Comparison of ENCODE assay signal across 34 cellular contexts in genomic region chr11:120590472-120590871, GRCh38.
A peak's percentile ranks its signal among the peaks of the same experiment; 100 is the strongest.
DNase-seq lines count a peak whose midpoint lies in the region; ATAC-seq, FAIRE-seq and TF ChIP-seq lines count a peak whose summit lies in the region.
"Had no signal": no experiment of that assay in that cellular context is flagged by ENCODE, and none has a peak within 500 bp of the region (broad histone marks: within the 10 kb centered on the region; RNA-seq: fewer than 3 reads in every experiment).

No MANE protein-coding gene starts in this region.

- H3K4me3 Mint-ChIP-seq in GM23338 = no peak overlapping the region
- no peak overlapping the region for H3K4me3 Mint-ChIP-seq in activated T-helper 17 cell treated with anti-CD3 and anti-CD28 coated beads, Interleukin-2, amount 50 U/mL, for 72 hours
- H3K4me3 Mint-ChIP-seq: CD4-positive, alpha-beta memory T cell; endodermal cell; natural killer cell had no signal

- H3K27me3 Mint-ChIP-seq in GM23338 (ENCODE audit: insufficient read depth, low read depth, poor library complexity) = peaks cover 6% of the 10 kb centered on the region
- peaks cover 39% of the 10 kb centered on the region for H3K27me3 Mint-ChIP-seq in activated T-helper 17 cell treated with anti-CD3 and anti-CD28 coated beads, Interleukin-2, amount 50 U/mL, for 72 hours

- CTCF ChIA-PET in A549 (lab: Yijun Ruan, JAX) = no interaction called here

- H3K9me3 Mint-ChIP-seq in GM23338 = no peaks in the 10 kb centered on the region
- H3K9me3 Mint-ChIP-seq in activated T-helper 17 cell treated with anti-CD3 and anti-CD28 coated beads, Interleukin-2, amount 50 U/mL, for 72 hours = no peaks in the 10 kb centered on the region
- H3K9me3 Mint-ChIP-seq: endodermal cell, natural killer cell had no signal

- no peak overlapping the region for H3K4me2 ChIP-seq in A549
- H3K4me2 ChIP-seq in GM23338 = no peak overlapping the region
- no peak overlapping the region for H3K4me2 ChIP-seq in fibroblast of lung (ENCODE audit: extremely low read depth, insufficient read depth, low read length)

- H3K27ac ChIP-seq in A549 (no peak overlapping the region), GM23338 (ENCODE audit: low read depth) (no peak overlapping the region), fibroblast of lung (ENCODE audit: insufficient read depth, low read length) (no peak overlapping the region)
- H3K27ac ChIP-seq: ascending aorta, heart right ventricle, psoas muscle, SJSA1, tibial artery, vagina had no signal

- H3K4me1 ChIP-seq in A549 = no peaks in the 10 kb centered on the region
- H3K4me1 ChIP-seq in GM23338 (ENCODE audit: insufficient read depth) = peaks cover 18% of the 10 kb centered on the region
- no peaks in the 10 kb centered on the region for H3K4me1 ChIP-seq in fibroblast of lung (ENCODE audit: control insufficient read depth, extremely low read depth, insufficient read depth, low read length)
- H3K4me1 ChIP-seq: ascending aorta, heart right ventricle, psoas muscle, SJSA1, tibial artery, vagina had no signal

- TF ChIP-seq EP300 in A549 (IDR thresholded peaks at IDR 0.05) = no peak

- H3K79me2 ChIP-seq in GM23338 (replicated peaks; ENCODE audit: insufficient read depth) (no peaks in the 10 kb centered on the region), fibroblast of lung (ENCODE audit: control insufficient read depth, insufficient read depth, low read length) (no peaks in the 10 kb centered on the region)

- no peak for ATAC-seq in A549
- ATAC-seq in GM23338 = no peak
- ATAC-seq in GM21619 (IDR thresholded peaks at IDR 0.05; ENCODE audit: unreplicated experiment) = no peak
- no peak for ATAC-seq in activated T-helper 17 cell treated with anti-CD3 and anti-CD28 coated beads, Interleukin-2, amount 50 U/mL, for 72 hours (replicated peaks)
- ATAC-seq in GM21515 (IDR thresholded peaks at IDR 0.05; ENCODE audit: unreplicated experiment) = no peak
- ATAC-seq in GM21737 (IDR thresholded peaks at IDR 0.05; ENCODE audit: unreplicated experiment) = no peak
- ATAC-seq: natural killer cell, psoas muscle, sciatic nerve had no signal

- DNase-seq in A549 (ENCODE audit: low read depth in 1 of 2, low spot score in 1 of 2) (no peak), GM23338 (ENCODE audit: low spot score) (no peak), RPMI7951 (ENCODE audit: low read depth) (peak; percentile 47), fibroblast of lung (ENCODE audit: low read depth in 2 of 2) (peak; percentile 31 to 65)
- DNase-seq: activated CD4-positive, alpha-beta T cell treated with anti-CD3 and anti-CD28 coated beads, Interleukin-2, amount 50 U/mL, for 1 hour; activated T-cell treated with anti-CD3 and anti-CD28 coated beads, Interleukin-2, amount 50 U/mL, for 48 hours; AML-193; CD4-positive, alpha-beta memory T cell; central memory CD4-positive, alpha-beta T cell; dermis blood vessel endothelial cell; heart right ventricle; MM.1S; natural killer cell; NCI-H1105 treated with DMSO at 0.1 percent for 48 hours; NCI-H1930; NCI-H226; NCI-H748 treated with DMSO at 0.1 percent for 48 hours; occipital lobe; stimulated activated CD4-positive, alpha-beta T cell treated with anti-CD3 and anti-CD28 coated beads, Interleukin-4, amount 100 ng/mL, for 24 hours; tibial artery had no signal

- no peak overlapping the region for H2AFZ ChIP-seq in GM23338
- H2AFZ ChIP-seq in fibroblast of lung (ENCODE audit: low read length) = no peak overlapping the region

- no peaks in the 10 kb centered on the region for H3K9me2 ChIP-seq in GM23338 (ENCODE audit: insufficient read depth)

- no peak for TF ChIP-seq RAD21 in A549 (conservative IDR thresholded peaks at IDR 0.05 in 1 of 2, IDR thresholded peaks at IDR 0.05 in 1 of 2)

- H3K36me3 ChIP-seq in GM23338 (ENCODE audit: insufficient read depth) (no peaks in the 10 kb centered on the region), fibroblast of lung (ENCODE audit: control insufficient read depth, insufficient read depth, low read length) (no peaks in the 10 kb centered on the region)
- H3K36me3 ChIP-seq: ascending aorta, heart right ventricle, SJSA1, tibial artery, vagina had no signal

- H3K9me3 ChIP-seq in A549 (no peaks in the 10 kb centered on the region), fibroblast of lung (ENCODE audit: control insufficient read depth, insufficient read depth, low read depth, low read length) (no peaks in the 10 kb centered on the region)
- H3K9me3 ChIP-seq: ascending aorta, heart right ventricle, psoas muscle, SJSA1, tibial artery, vagina had no signal

- H3K27ac Mint-ChIP-seq in GM23338 = peak overlapping the region; percentile 57
- H3K27ac Mint-ChIP-seq in activated T-helper 17 cell treated with anti-CD3 and anti-CD28 coated beads, Interleukin-2, amount 50 U/mL, for 72 hours = no peak overlapping the region
- H3K27ac Mint-ChIP-seq: CD4-positive, alpha-beta memory T cell; endodermal cell; natural killer cell had no signal

- no peak for TF ChIP-seq POLR2A in A549 (IDR thresholded peaks at IDR 0.05; ENCODE audit: low read length)

- peaks cover 31% of the 10 kb centered on the region for H3K4me1 Mint-ChIP-seq in GM23338
- no peaks in the 10 kb centered on the region for H3K4me1 Mint-ChIP-seq in activated T-helper 17 cell treated with anti-CD3 and anti-CD28 coated beads, Interleukin-2, amount 50 U/mL, for 72 hours
- H3K4me1 Mint-ChIP-seq: CD4-positive, alpha-beta memory T cell had no signal

- 0 out of 3 replicates have a peak, but pooled peaks cover 3% of the 10 kb centered on the region for H3K36me3 Mint-ChIP-seq in GM23338 (ENCODE audit: low read depth)
- H3K36me3 Mint-ChIP-seq in activated T-helper 17 cell treated with anti-CD3 and anti-CD28 coated beads, Interleukin-2, amount 50 U/mL, for 72 hours (ENCODE audit: low read depth) = no peaks in the 10 kb centered on the region
- H3K36me3 Mint-ChIP-seq: CD4-positive, alpha-beta memory T cell; natural killer cell had no signal

- POLR2A ChIA-PET in A549 (lab: Yijun Ruan, JAX) = no interaction called here

- H3K9ac ChIP-seq in fibroblast of lung (ENCODE audit: insufficient read depth, low read length) = no peak overlapping the region

- no peaks in the 10 kb centered on the region for H3F3A ChIP-seq in GM23338 (replicated peaks; ENCODE audit: low read depth)

- 90% methylated on average over 3 of the region's 3 CpGs for WGBS in A549 (ENCODE audit: missing lambda C conversion rate)

- no peaks in the 10 kb centered on the region for H4K20me1 ChIP-seq in GM23338 (replicated peaks; ENCODE audit: insufficient read depth)
- H4K20me1 ChIP-seq in fibroblast of lung (ENCODE audit: control insufficient read depth, extremely low read depth, insufficient read depth, low read length) = no peaks in the 10 kb centered on the region

- no peak for FAIRE-seq in A549 (lab: Jason Lieb, UNC)
- FAIRE-seq: frontal cortex, GM12892, kidney, RCC 7860 had no signal

- TF ChIP-seq CTCF in A549 (IDR thresholded peaks at IDR 0.05) = no peak
- no peak for TF ChIP-seq CTCF in GM23338 (conservative IDR thresholded peaks at IDR 0.05; ENCODE audit: low read depth in 2 of 2)
- no peak for TF ChIP-seq CTCF in fibroblast of lung (conservative IDR thresholded peaks at IDR 0.05 in 1 of 2, IDR thresholded peaks at IDR 0.05 in 1 of 2; ENCODE audit: low read depth in 1 of 2, low read length in 2 of 2)

- H3K27me3 ChIP-seq in GM23338 (ENCODE audit: insufficient read depth) = no peaks in the 10 kb centered on the region
- no peaks in the 10 kb centered on the region for H3K27me3 ChIP-seq in fibroblast of lung (ENCODE audit: control insufficient read depth, insufficient read depth, low read length)
- H3K27me3 ChIP-seq: ascending aorta, SJSA1, vagina had no signal

- H3K4me3 ChIP-seq in A549 (no peak overlapping the region), GM23338 (no peak overlapping the region), fibroblast of lung (replicated peaks in 1 of 4; ENCODE audit: control extremely low read depth in 1 of 4, insufficient read depth in 1 of 4, low read depth in 3 of 4, low read length in 4 of 4) (no peak overlapping the region)
- H3K4me3 ChIP-seq: ascending aorta, heart right ventricle, psoas muscle, SJSA1, tibial artery, vagina had no signal

TF ChIP-seq in A549, 52 proteins besides CTCF, POLR2A, EP300 and RAD21:
- TF ChIP-seq CBX2 (IDR thresholded peaks at IDR 0.05; ENCODE audit: borderline replicate concordance, low read depth) = no peak
- no peak for TF ChIP-seq ZC3H11A (IDR thresholded peaks at IDR 0.05)
- TF ChIP-seq SREBF2 (IDR thresholded peaks at IDR 0.05) = no peak
- no peak for TF ChIP-seq RFX5 (IDR thresholded peaks at IDR 0.05)
- peak; percentile 35 for TF ChIP-seq MAFK (IDR thresholded peaks at IDR 0.05; ENCODE audit: partially characterized antibody)
- no peak for TF ChIP-seq ESRRA (IDR thresholded peaks at IDR 0.05; ENCODE audit: borderline replicate concordance, low read length)
- TF ChIP-seq CHD4 (IDR thresholded peaks at IDR 0.05; ENCODE audit: borderline replicate concordance) = no peak
- no peak for TF ChIP-seq E2F6 (IDR thresholded peaks at IDR 0.05; ENCODE audit: borderline replicate concordance, low read depth)

TF ChIP-seq in GM23338, 12 proteins besides CTCF, POLR2A, EP300 and RAD21 (continues in another document):
- TF ChIP-seq POLR2AphosphoS5 (IDR thresholded peaks at IDR 0.05; ENCODE audit: low read depth) (no peak), ETS1 (IDR thresholded peaks at IDR 0.05) (no peak), NANOG (IDR thresholded peaks at IDR 0.05; ENCODE audit: borderline replicate concordance) (no peak), ZNF331 (CRISPR knock-in tag; IDR thresholded peaks at IDR 0.05; ENCODE audit: low read depth) (no peak)

Comparison
In these comparisons a context has a peak if more than half of its experiments do, and no peak if none do; other contexts are left out.
1. DNase-seq: peak in RPMI7951 (single experiment) and fibroblast of lung (2 of 2); none in A549 (0 of 2) and GM23338 (single experiment).